In the genomic region with DNA sequence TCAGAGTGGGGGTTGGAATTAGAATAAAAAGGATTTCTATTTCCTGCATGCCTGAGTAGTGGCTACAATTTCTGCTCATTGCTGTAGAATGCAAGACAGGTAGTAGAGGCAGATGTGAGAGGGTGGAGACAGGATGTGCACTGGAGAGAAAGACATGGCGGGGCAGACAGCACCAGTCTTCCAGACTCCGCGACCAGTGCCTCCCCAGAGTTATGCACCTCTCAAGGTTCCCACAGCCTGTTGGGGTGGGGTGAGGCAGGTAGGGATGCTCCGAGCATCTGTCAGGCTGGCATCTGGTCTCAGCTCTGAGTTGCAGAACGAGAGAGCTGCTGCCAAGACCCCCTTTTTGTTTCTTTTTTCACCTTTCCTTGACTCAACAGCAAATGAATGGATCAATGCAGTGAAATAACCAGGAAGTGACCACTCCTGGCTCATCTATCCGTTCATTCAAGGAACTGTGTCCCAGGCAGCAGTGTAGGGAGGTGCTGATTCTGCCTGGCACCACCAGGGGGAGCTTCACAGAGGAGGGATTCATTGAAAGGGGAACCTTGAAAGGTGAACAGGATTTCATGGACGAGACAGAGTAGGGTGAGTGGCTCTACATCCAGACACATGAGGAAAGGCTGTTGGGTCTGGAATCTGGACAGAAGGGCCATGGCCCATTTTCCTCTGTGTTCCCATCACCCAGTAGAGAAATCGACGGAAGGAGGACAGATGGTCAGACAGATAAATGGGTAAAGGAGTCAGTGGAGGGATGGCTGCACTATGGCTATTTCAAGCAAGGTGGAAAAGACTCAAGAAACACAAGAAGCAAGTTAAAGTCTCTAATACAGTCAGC, we compare ENCODE assay signal across 1 cellular context.
TF ChIP-seq lines count a peak whose summit lies in the region.

No MANE protein-coding gene starts in this region.

TF ChIP-seq in liver, 16 proteins besides CTCF, POLR2A, EP300 and RAD21 (continued from another document):
- TF ChIP-seq, protein P1, sequence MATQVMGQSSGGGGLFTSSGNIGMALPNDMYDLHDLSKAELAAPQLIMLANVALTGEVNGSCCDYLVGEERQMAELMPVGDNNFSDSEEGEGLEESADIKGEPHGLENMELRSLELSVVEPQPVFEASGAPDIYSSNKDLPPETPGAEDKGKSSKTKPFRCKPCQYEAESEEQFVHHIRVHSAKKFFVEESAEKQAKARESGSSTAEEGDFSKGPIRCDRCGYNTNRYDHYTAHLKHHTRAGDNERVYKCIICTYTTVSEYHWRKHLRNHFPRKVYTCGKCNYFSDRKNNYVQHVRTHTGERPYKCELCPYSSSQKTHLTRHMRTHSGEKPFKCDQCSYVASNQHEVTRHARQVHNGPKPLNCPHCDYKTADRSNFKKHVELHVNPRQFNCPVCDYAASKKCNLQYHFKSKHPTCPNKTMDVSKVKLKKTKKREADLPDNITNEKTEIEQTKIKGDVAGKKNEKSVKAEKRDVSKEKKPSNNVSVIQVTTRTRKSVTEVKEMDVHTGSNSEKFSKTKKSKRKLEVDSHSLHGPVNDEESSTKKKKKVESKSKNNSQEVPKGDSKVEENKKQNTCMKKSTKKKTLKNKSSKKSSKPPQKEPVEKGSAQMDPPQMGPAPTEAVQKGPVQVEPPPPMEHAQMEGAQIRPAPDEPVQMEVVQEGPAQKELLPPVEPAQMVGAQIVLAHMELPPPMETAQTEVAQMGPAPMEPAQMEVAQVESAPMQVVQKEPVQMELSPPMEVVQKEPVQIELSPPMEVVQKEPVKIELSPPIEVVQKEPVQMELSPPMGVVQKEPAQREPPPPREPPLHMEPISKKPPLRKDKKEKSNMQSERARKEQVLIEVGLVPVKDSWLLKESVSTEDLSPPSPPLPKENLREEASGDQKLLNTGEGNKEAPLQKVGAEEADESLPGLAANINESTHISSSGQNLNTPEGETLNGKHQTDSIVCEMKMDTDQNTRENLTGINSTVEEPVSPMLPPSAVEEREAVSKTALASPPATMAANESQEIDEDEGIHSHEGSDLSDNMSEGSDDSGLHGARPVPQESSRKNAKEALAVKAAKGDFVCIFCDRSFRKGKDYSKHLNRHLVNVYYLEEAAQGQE (IDR thresholded peaks at IDR 0.05) = no peak
- TF ChIP-seq HNF4G (IDR thresholded peaks at IDR 0.05) = no peak
- no peak for TF ChIP-seq NR2F2 (IDR thresholded peaks at IDR 0.05)
- TF ChIP-seq HNF4A (conservative IDR thresholded peaks at IDR 0.05) = no peak
- no peak for TF ChIP-seq EGR1 (IDR thresholded peaks at IDR 0.05; ENCODE audit: low read depth in 2 of 2)
- no peak for TF ChIP-seq SP1 (IDR thresholded peaks at IDR 0.05)
